Comparison of ENCODE assay signal across 20 cellular contexts in the genomic region with DNA sequence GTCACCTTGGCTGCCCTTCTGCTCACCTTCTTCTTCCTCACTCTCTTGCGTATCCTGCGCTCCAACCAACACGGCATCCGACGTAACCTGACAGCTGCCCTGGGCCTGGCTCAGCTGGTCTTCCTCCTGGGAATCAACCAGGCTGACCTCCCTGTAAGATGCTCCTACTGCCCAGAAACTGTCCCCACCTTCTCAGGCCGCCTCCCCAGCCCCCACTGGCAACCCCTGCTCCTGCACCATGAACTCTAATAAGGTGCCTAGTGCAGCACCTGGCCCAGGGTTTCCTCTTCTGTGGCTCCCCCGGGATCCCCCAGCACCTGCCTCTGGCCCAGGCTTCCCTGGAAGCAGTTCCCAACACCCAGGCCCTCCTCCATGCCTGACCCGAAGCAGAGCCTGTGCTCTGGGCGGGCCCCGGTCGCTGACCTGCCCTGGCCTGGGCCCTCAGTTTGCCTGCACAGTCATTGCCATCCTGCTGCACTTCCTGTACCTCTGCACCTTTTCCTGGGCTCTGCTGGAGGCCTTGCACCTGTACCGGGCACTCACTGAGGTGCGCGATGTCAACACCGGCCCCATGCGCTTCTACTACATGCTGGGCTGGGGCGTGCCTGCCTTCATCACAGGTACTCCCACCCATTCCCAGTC. TPM values are rescaled to one million over a fixed set of nuclear protein-coding genes. Genes with fewer than 3 reads are reported as not detected.
DNase-seq lines count a peak whose midpoint lies in the region; ATAC-seq and TF ChIP-seq lines count a peak whose summit lies in the region.
"Had no signal": no experiment of that assay in that cellular context is flagged by ENCODE, and none has a peak within 500 bp of the region (broad histone marks: within the 10 kb centered on the region; RNA-seq: fewer than 3 reads in every experiment).

No MANE protein-coding gene starts in this region.

- H3K9me3 ChIP-seq in mesenchymal stem cell (ENCODE audit: control insufficient read depth, low read length), result no peaks in the 10 kb centered on the region
- H3K9me3 ChIP-seq: Peyer's patch had no signal

- H2BK120ac ChIP-seq in mesenchymal stem cell (ENCODE audit: low read depth, low read length), result no peak overlapping the region

- H3K27me3 ChIP-seq in mesenchymal stem cell (ENCODE audit: control insufficient read depth in 1 of 2, insufficient read depth in 1 of 2, low read length in 2 of 2), result no peaks in the 10 kb centered on the region
- H3K27me3 ChIP-seq: Peyer's patch had no signal

- no peak overlapping the region for H3K4me3 ChIP-seq in coronary artery
- no peak overlapping the region for H3K4me3 ChIP-seq in mesenchymal stem cell (ENCODE audit: insufficient read depth in 1 of 2, low read depth in 1 of 2, low read length in 2 of 2)
- H3K4me3 ChIP-seq: GM12878, GM23338, Peyer's patch had no signal

- H3K36me3 Mint-ChIP-seq in HFFc6 (ENCODE audit: low read depth), result no peaks in the 10 kb centered on the region

- H2AFZ ChIP-seq in mesenchymal stem cell (ENCODE audit: low read depth, low read length), result no peak overlapping the region
- H2AFZ ChIP-seq: GM23338 had no signal

- no peak overlapping the region for H3K27ac Mint-ChIP-seq in HFFc6
- H3K27ac Mint-ChIP-seq: CD4-positive, alpha-beta T cell; GM23338 had no signal

- H2BK5ac ChIP-seq in mesenchymal stem cell (ENCODE audit: low read depth, low read length, poor library complexity, severe bottlenecking), result no peak overlapping the region

- no peak overlapping the region for H3K4me2 ChIP-seq in mesenchymal stem cell (ENCODE audit: low read length, poor library complexity, severe bottlenecking)
- H3K4me2 ChIP-seq: GM23338 had no signal

- no peak overlapping the region for H4K91ac ChIP-seq in mesenchymal stem cell (ENCODE audit: low read length)

- no peaks in the 10 kb centered on the region for H3K9me3 Mint-ChIP-seq in HFFc6
- H3K9me3 Mint-ChIP-seq: CD4-positive, alpha-beta T cell; GM23338; IgD-negative memory B cell had no signal

- peaks cover 22% of the 10 kb centered on the region for H3K4me1 ChIP-seq in mesenchymal stem cell (ENCODE audit: control insufficient read depth, insufficient read depth, low read depth, low read length)

- no peak overlapping the region for H3K4me3 Mint-ChIP-seq in HFFc6
- H3K4me3 Mint-ChIP-seq: CD4-positive, alpha-beta T cell; GM23338; IgD-negative memory B cell had no signal

- H3K18ac ChIP-seq in mesenchymal stem cell (ENCODE audit: low read depth in 1 of 2, low read length in 2 of 2), result no peak overlapping the region

- H3K9ac ChIP-seq in mesenchymal stem cell (ENCODE audit: low read length), result no peak overlapping the region

- H2BK12ac ChIP-seq in mesenchymal stem cell (ENCODE audit: low read length in 2 of 2), result no peak overlapping the region

- no peak overlapping the region for H4K8ac ChIP-seq in mesenchymal stem cell (ENCODE audit: low read length)

- H3K4me1 Mint-ChIP-seq in HFFc6 (ENCODE audit: low read depth), result peaks cover 25% of the 10 kb centered on the region
- H3K4me1 Mint-ChIP-seq: IgD-negative memory B cell had no signal

- H3K79me1 ChIP-seq in mesenchymal stem cell (replicated peaks; ENCODE audit: low read length, poor library complexity, severe bottlenecking), result no peaks in the 10 kb centered on the region

- H3K36me3 ChIP-seq in mesenchymal stem cell (ENCODE audit: control insufficient read depth in 1 of 2, insufficient read depth in 2 of 2, low read depth in 1 of 2, low read length in 2 of 2), result peaks cover 0 to 66% of the 10 kb centered on the region in 2 experiments
- H3K36me3 ChIP-seq: Peyer's patch had no signal

- WGBS in mesenchymal stem cell, result 86% methylated on average over 17 of the region's 17 CpGs

- no peak for TF ChIP-seq CTCF in coronary artery (IDR thresholded peaks at IDR 0.05)
- no peak for TF ChIP-seq CTCF in HFFc6 (IDR thresholded peaks at IDR 0.05)

- H3K23ac ChIP-seq in mesenchymal stem cell (ENCODE audit: low read length in 2 of 2), result no peak overlapping the region

- H2BK15ac ChIP-seq in mesenchymal stem cell (ENCODE audit: low read depth, poor library complexity, severe bottlenecking), result peak overlapping the region; percentile 49

- H3K4ac ChIP-seq in mesenchymal stem cell (ENCODE audit: low read depth in 1 of 2, low read length in 2 of 2), result no peak overlapping the region

- H2AK5ac ChIP-seq in mesenchymal stem cell (ENCODE audit: low read length, severe bottlenecking), result no peak overlapping the region

- peak overlapping the region; percentile 9 for H3K27ac ChIP-seq in angular gyrus (ENCODE audit: low read depth, low read length)
- H3K27ac ChIP-seq in coronary artery, result no peak overlapping the region
- no peak overlapping the region for H3K27ac ChIP-seq in mesenchymal stem cell (ENCODE audit: low read length, poor library complexity, severe bottlenecking)
- H3K27ac ChIP-seq in substantia nigra (ENCODE audit: low read depth, low read length, poor library complexity, severe bottlenecking), result peak overlapping the region; percentile 95
- H3K27ac ChIP-seq: Peyer's patch had no signal

- no peak overlapping the region for H3K14ac ChIP-seq in mesenchymal stem cell (ENCODE audit: low read length in 2 of 2)

- ATAC-seq in HG03196 (IDR thresholded peaks at IDR 0.05; ENCODE audit: unreplicated experiment) (no peak), GM19463 (IDR thresholded peaks at IDR 0.05; ENCODE audit: unreplicated experiment) (no peak)
- ATAC-seq: GM12878, GM23338 had no signal

- DNase-seq in coronary artery (ENCODE audit: low spot score) (peak; percentile 58), mesenchymal stem cell (no peak), substantia nigra (lab: John Stamatoyannopoulos, UW) (no peak), HFFc6 (no peak)
- DNase-seq in activated effector memory CD4-positive, alpha-beta T cell treated with Interleukin-2 at 50 U/mL for 16 hours, result no peak
- DNase-seq: CD4-positive, alpha-beta T cell; COR-L47; DMS 273 treated with DMSO at 0.1 percent for 48 hours; DMS79 treated with DMSO at 0.1 percent for 48 hours; NCI-H1105 treated with DMSO at 0.1 percent for 48 hours; NCI-H1694; NCI-H446; NCI-H526; Peyer's patch had no signal

- peaks cover 2% of the 10 kb centered on the region; the same call in 1 of the 2 replicates for H3K27me3 Mint-ChIP-seq in HFFc6 (ENCODE audit: insufficient read depth)
- H3K27me3 Mint-ChIP-seq: CD4-positive, alpha-beta T cell; IgD-negative memory B cell had no signal

RNA-seq across cellular contexts. Expression of a gene that starts 12.8 kb away (rescaled TPM):
- 7.4 TPM for polyA plus RNA-seq in mesenchymal stem cell (2013, experiment 1 of 2)
- polyA plus RNA-seq in mesenchymal stem cell (2013, experiment 2 of 2), result 7.5 TPM
- total RNA-seq in HFFc6 (2021; fragmentation: NEBNext Ultra II Directional; extraction: Animal tissue kit (Norgen Biotek cat#: 25700)), result 10 to 100 TPM; 17.0 to 33.1 (median 30.4) TPM
- polyA plus RNA-seq: IgD-negative memory B cell had no signal

RNA-seq across cellular contexts. Expression of a gene that starts 20.8 kb away (rescaled TPM):
- 1.0 TPM for polyA plus RNA-seq in mesenchymal stem cell (2013, experiment 1 of 2)
- polyA plus RNA-seq in mesenchymal stem cell (2013, experiment 2 of 2), result 0.93 TPM
- total RNA-seq in HFFc6 (2021; fragmentation: NEBNext Ultra II Directional; extraction: Animal tissue kit (Norgen Biotek cat#: 25700)), result 1 to 10 TPM; 1.2 to 1.7 (median 1.4) TPM

RNA-seq across cellular contexts. Expression of a gene that starts 36.7 kb away (rescaled TPM):
- 0.14 TPM for polyA plus RNA-seq in mesenchymal stem cell (2013, experiment 1 of 2)
- not detected for polyA plus RNA-seq in mesenchymal stem cell (2013, experiment 2 of 2)
- not detected for total RNA-seq in HFFc6 (2021; fragmentation: NEBNext Ultra II Directional; extraction: Animal tissue kit (Norgen Biotek cat#: 25700))
- total RNA-seq: CD4-positive, alpha-beta T cell; GM12878; GM23338; Peyer's patch had no signal
- polyA plus RNA-seq: GM23338, IgD-negative memory B cell had no signal

RNA-seq across cellular contexts. Expression of a gene that starts 56.4 kb away (rescaled TPM):
- polyA plus RNA-seq in mesenchymal stem cell (2013, experiment 1 of 2), result 210 TPM
- polyA plus RNA-seq in mesenchymal stem cell (2013, experiment 2 of 2), result 208 TPM
- 100 to 1,000 TPM; 165 to 194 (median 176) TPM for total RNA-seq in HFFc6 (2021; fragmentation: NEBNext Ultra II Directional; extraction: Animal tissue kit (Norgen Biotek cat#: 25700))

Comparison
In these comparisons a context has a peak if more than half of its experiments do, and no peak if none do; other contexts are left out.
1. H3K27ac ChIP-seq: peak in angular gyrus (single experiment) and substantia nigra (single experiment); none in coronary artery (0 of 2) and mesenchymal stem cell (single experiment).